Comparison of ENCODE assay signal across 24 cellular contexts in the genomic region with DNA sequence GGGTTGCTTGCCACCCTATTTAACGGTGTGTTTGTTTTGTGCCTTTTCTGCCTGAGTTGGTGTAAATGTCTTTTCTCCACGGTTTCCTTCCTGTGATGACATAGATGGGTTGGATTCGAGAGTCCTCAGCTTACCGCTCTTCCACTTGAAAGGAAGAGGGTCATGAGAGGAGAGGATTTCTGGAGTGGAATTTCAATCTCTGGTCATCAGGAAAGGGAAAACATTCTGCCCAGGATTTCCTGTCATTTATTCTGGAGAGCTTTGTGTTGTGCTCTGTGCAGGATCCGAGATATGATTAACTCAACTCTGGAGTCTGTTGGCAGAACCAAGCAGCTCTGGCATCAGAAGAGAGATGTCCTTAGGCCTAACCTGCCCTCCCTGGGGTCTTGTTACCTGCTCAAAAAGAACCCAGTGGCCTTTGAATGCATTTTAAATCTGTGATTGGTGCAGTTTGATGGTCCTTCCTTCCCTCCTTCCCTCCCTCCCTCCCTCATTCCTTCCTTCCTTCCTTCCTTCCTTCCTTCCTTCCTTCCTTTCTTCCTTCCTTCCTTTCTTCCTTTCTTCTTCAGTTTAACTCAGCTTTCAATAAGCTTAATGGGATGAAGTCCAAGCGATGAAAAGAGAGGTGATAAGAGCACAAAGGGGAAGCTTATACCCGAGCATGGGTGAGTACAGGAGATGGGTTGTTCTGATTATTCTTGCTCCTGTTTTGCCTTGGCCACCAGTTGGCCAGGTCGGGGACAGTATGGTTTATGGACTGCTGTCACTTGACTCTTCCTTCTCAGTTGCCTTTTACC.
"Had no signal": no experiment of that assay in that cellular context is flagged by ENCODE, and none has a peak within 500 bp of the region (broad histone marks: within the 10 kb centered on the region; RNA-seq: fewer than 3 reads in every experiment).

No MANE protein-coding gene starts in this region.

- H3K27me3 ChIP-seq: ascending aorta, brain microvascular endothelial cell, esophagus muscularis mucosa, foreskin keratinocyte, thyroid gland, upper lobe of left lung had no signal

- H3K4me1 ChIP-seq: ascending aorta, heart right ventricle, stomach, thyroid gland, upper lobe of left lung had no signal

- H3K9me3 ChIP-seq: ascending aorta, esophagus muscularis mucosa, heart right ventricle, stomach, thyroid gland, upper lobe of left lung had no signal

- DNase-seq: activated CD4-positive, alpha-beta T cell treated with anti-CD3 and anti-CD28 coated beads for 4 hours; activated CD4-positive, alpha-beta T cell treated with anti-CD3 and anti-CD28 coated beads, Interleukin-2, amount 50 U/mL, for 48 hours; activated CD8-positive, alpha-beta memory T cell treated with anti-CD3 and anti-CD28 coated beads for 24 hours; activated gamma-delta T cell; activated naive CD4-positive, alpha-beta T cell treated with anti-CD3 and anti-CD28 coated beads, Interleukin-2, amount 10 ng/mL, durations not matched to agents 7 days and 5 days; activated naive CD8-positive, alpha-beta T cell treated with anti-CD3 and anti-CD28 coated beads, Interleukin-2, amount 10 ng/mL, durations not matched to agents 7 days and 5 days; activated T-cell treated with anti-CD3 and anti-CD28 coated beads, Interleukin-2, amount 50 U/mL, for 1 hour; brain microvascular endothelial cell; foreskin keratinocyte; heart right ventricle; naive thymus-derived CD8-positive, alpha-beta T cell; occipital lobe; right cardiac atrium; stimulated activated CD4-positive, alpha-beta T cell treated with anti-CD3 and anti-CD28 coated beads, Interleukin-15, amount 100 ng/mL, for 24 hours; stimulated activated CD4-positive, alpha-beta T cell treated with anti-CD3 and anti-CD28 coated beads, Interleukin-2, amount 100 ng/mL, for 24 hours; stimulated activated naive B cell treated with anti-CD40 and anti-IgM and Interleukin-4, amounts not matched to agents 10 μg/mL and 1 μg/mL and 100 μg/mL, for 72 hours; stomach; thyroid gland; upper lobe of left lung had no signal

- H3K4me3 ChIP-seq: ascending aorta, coronary artery, esophagus muscularis mucosa, heart right ventricle, stomach, thyroid gland, upper lobe of left lung had no signal

- H3K27ac ChIP-seq: ascending aorta, brain microvascular endothelial cell, coronary artery, esophagus muscularis mucosa, foreskin keratinocyte, heart right ventricle, stomach, thyroid gland, upper lobe of left lung, VCaP had no signal

- H3K36me3 ChIP-seq: ascending aorta, brain microvascular endothelial cell, esophagus muscularis mucosa, heart right ventricle, stomach, thyroid gland, upper lobe of left lung had no signal

- FAIRE-seq: TTC549 had no signal

- ATAC-seq: foreskin keratinocyte; heart right ventricle; naive thymus-derived CD8-positive, alpha-beta T cell; right cardiac atrium; stimulated activated naive B cell treated with anti-CD40 and anti-IgM and Interleukin-4, amounts not matched to agents 10 μg/mL and 1 μg/mL and 100 μg/mL, for 72 hours had no signal
